In genomic region chr17:77722366-77722765, GRCh38 we compare ENCODE assay signal across 17 cellular contexts.
DNase-seq lines count a peak whose midpoint lies in the region; ATAC-seq and TF ChIP-seq lines count a peak whose summit lies in the region.
"Had no signal": no experiment of that assay in that cellular context is flagged by ENCODE, and none has a peak within 500 bp of the region (broad histone marks: within the 10 kb centered on the region; RNA-seq: fewer than 3 reads in every experiment).

No MANE protein-coding gene starts in this region.

- no peak overlapping the region for H3K27ac Mint-ChIP-seq in activated CD8-positive, alpha-beta T cell treated with anti-CD3 and anti-CD28 coated beads, Interleukin-2, amount 10 ng/mL, durations not matched to agents 7 days and 5 days
- H3K27ac Mint-ChIP-seq in activated CD8-positive, alpha-beta T cell treated with anti-CD3 and anti-CD28 coated beads for 36 hours = no peak overlapping the region
- peak overlapping the region in 4 of 5 experiments; percentile 5 to 69 (median 26) for H3K27ac Mint-ChIP-seq in brain
- H3K27ac Mint-ChIP-seq in osteocyte (ENCODE audit: unreplicated experiment) = no peak overlapping the region
- H3K27ac Mint-ChIP-seq: CD14-positive monocyte, IgD-negative memory B cell had no signal

- H3K27me3 Mint-ChIP-seq in activated CD8-positive, alpha-beta T cell treated with anti-CD3 and anti-CD28 coated beads, Interleukin-2, amount 10 ng/mL, durations not matched to agents 7 days and 5 days (ENCODE audit: low read depth) = peaks cover 4% of the 10 kb centered on the region
- H3K27me3 Mint-ChIP-seq in activated CD8-positive, alpha-beta T cell treated with anti-CD3 and anti-CD28 coated beads for 36 hours = no peaks in the 10 kb centered on the region
- peaks cover 16% of the 10 kb centered on the region for H3K27me3 Mint-ChIP-seq in brain
- H3K27me3 Mint-ChIP-seq in osteocyte (ENCODE audit: unreplicated experiment) = peaks cover 25% of the 10 kb centered on the region

- TF ChIP-seq CTCF in activated CD8-positive, alpha-beta T cell treated with anti-CD3 and anti-CD28 coated beads for 36 hours (IDR thresholded peaks at IDR 0.05) = no peak
- no peak for TF ChIP-seq CTCF in brain (conservative IDR thresholded peaks at IDR 0.05)
- no peak for TF ChIP-seq CTCF in osteocyte (IDR thresholded peaks at IDR 0.05)

- no peak for ATAC-seq in activated CD8-positive, alpha-beta T cell treated with anti-CD3 and anti-CD28 coated beads, Interleukin-2, amount 10 ng/mL, durations not matched to agents 7 days and 5 days
- ATAC-seq in activated CD8-positive, alpha-beta T cell treated with anti-CD3 and anti-CD28 coated beads for 36 hours = no peak
- no peak for ATAC-seq in HG02759 (IDR thresholded peaks at IDR 0.05; ENCODE audit: unreplicated experiment)

- POLR2A ChIA-PET in activated CD8-positive, alpha-beta T cell treated with anti-CD3 and anti-CD28 coated beads, Interleukin-2, amount 10 ng/mL, durations not matched to agents 7 days and 5 days (lab: Charles Lee) = no interaction called here
- POLR2A ChIA-PET in activated CD8-positive, alpha-beta T cell treated with anti-CD3 and anti-CD28 coated beads for 36 hours (lab: Charles Lee) = interaction anchor here (0.6 kb wide), 1 partner anchor 8 kb away, joined by 3 read pairs; no protein-coding TSS in a partner anchor

- intact Hi-C loops in activated CD8-positive, alpha-beta T cell treated with anti-CD3 and anti-CD28 coated beads for 36 hours (cut with micrococcal nuclease) = no loop called here

- peak; percentile 12 for DNase-seq in activated CD8-positive, alpha-beta T cell treated with anti-CD3 and anti-CD28 coated beads, Interleukin-2, amount 10 ng/mL, durations not matched to agents 7 days and 5 days
- DNase-seq in activated CD8-positive, alpha-beta T cell treated with anti-CD3 and anti-CD28 coated beads for 36 hours = no peak
- DNase-seq in AG08396 (ENCODE audit: low spot score) (peak; percentile 1), osteocyte (ENCODE audit: extremely low spot score, unreplicated experiment) (peak; percentile 46), SKM-1 (lab: John Stamatoyannopoulos, UW; ENCODE audit: unreplicated experiment) (no peak)
- DNase-seq: 8988T, EL, GF-D8, NCI-H1694, NCI-H2081, NCI-H446, NCI-H526, Peyer's patch had no signal

- H3K4me1 Mint-ChIP-seq in activated CD8-positive, alpha-beta T cell treated with anti-CD3 and anti-CD28 coated beads, Interleukin-2, amount 10 ng/mL, durations not matched to agents 7 days and 5 days (ENCODE audit: low read depth) = peaks cover 3% of the 10 kb centered on the region
- no peaks in the 10 kb centered on the region for H3K4me1 Mint-ChIP-seq in activated CD8-positive, alpha-beta T cell treated with anti-CD3 and anti-CD28 coated beads for 36 hours (ENCODE audit: low read depth)
- H3K4me1 Mint-ChIP-seq in brain (peaks cover 52% of the 10 kb centered on the region), osteocyte (ENCODE audit: unreplicated experiment) (peaks cover 2% of the 10 kb centered on the region)

- H3K4me3 Mint-ChIP-seq in activated CD8-positive, alpha-beta T cell treated with anti-CD3 and anti-CD28 coated beads, Interleukin-2, amount 10 ng/mL, durations not matched to agents 7 days and 5 days = no peak overlapping the region
- no peak overlapping the region for H3K4me3 Mint-ChIP-seq in activated CD8-positive, alpha-beta T cell treated with anti-CD3 and anti-CD28 coated beads for 36 hours
- no peak overlapping the region for H3K4me3 Mint-ChIP-seq in brain
- no peak overlapping the region for H3K4me3 Mint-ChIP-seq in osteocyte (ENCODE audit: unreplicated experiment)
- H3K4me3 Mint-ChIP-seq: CD14-positive monocyte, IgD-negative memory B cell had no signal

- CTCF ChIA-PET in activated CD8-positive, alpha-beta T cell treated with anti-CD3 and anti-CD28 coated beads, Interleukin-2, amount 10 ng/mL, durations not matched to agents 7 days and 5 days (lab: Charles Lee) = no interaction called here
- CTCF ChIA-PET in activated CD8-positive, alpha-beta T cell treated with anti-CD3 and anti-CD28 coated beads for 36 hours (lab: Charles Lee) = no interaction called here

- H3K9me3 Mint-ChIP-seq in activated CD8-positive, alpha-beta T cell treated with anti-CD3 and anti-CD28 coated beads, Interleukin-2, amount 10 ng/mL, durations not matched to agents 7 days and 5 days (ENCODE audit: insufficient read depth) = no peaks in the 10 kb centered on the region
- H3K9me3 Mint-ChIP-seq in activated CD8-positive, alpha-beta T cell treated with anti-CD3 and anti-CD28 coated beads for 36 hours = no peaks in the 10 kb centered on the region
- peaks cover 7 to 32% (median 13%) of the 10 kb centered on the region in 5 experiments for H3K9me3 Mint-ChIP-seq in brain
- no peaks in the 10 kb centered on the region for H3K9me3 Mint-ChIP-seq in osteocyte (ENCODE audit: unreplicated experiment)

- no peaks in the 10 kb centered on the region for H3K36me3 Mint-ChIP-seq in activated CD8-positive, alpha-beta T cell treated with anti-CD3 and anti-CD28 coated beads, Interleukin-2, amount 10 ng/mL, durations not matched to agents 7 days and 5 days (ENCODE audit: low read depth)
- no peaks in the 10 kb centered on the region for H3K36me3 Mint-ChIP-seq in activated CD8-positive, alpha-beta T cell treated with anti-CD3 and anti-CD28 coated beads for 36 hours (ENCODE audit: low read depth)
- H3K36me3 Mint-ChIP-seq in brain (no peaks in the 10 kb centered on the region), osteocyte (ENCODE audit: unreplicated experiment) (no peaks in the 10 kb centered on the region)
- H3K36me3 Mint-ChIP-seq: CD14-positive monocyte had no signal

Comparison
In these comparisons a context has a peak if more than half of its experiments do, and no peak if none do; other contexts are left out.
1. DNase-seq: peak in activated CD8-positive, alpha-beta T cell treated with anti-CD3 and anti-CD28 coated beads, Interleukin-2, amount 10 ng/mL, durations not matched to agents 7 days and 5 days (single experiment), AG08396 (single experiment) and osteocyte (single experiment); none in activated CD8-positive, alpha-beta T cell treated with anti-CD3 and anti-CD28 coated beads for 36 hours (single experiment) and SKM-1 (single experiment).
2. H3K27ac Mint-ChIP-seq: peak in brain (4 of 5); none in activated CD8-positive, alpha-beta T cell treated with anti-CD3 and anti-CD28 coated beads, Interleukin-2, amount 10 ng/mL, durations not matched to agents 7 days and 5 days (single experiment), activated CD8-positive, alpha-beta T cell treated with anti-CD3 and anti-CD28 coated beads for 36 hours (single experiment) and osteocyte (single experiment).